20 cellular contexts compared by ENCODE assay signal in genomic region chr13:88153353-88153752, GRCh38.
"Had no signal": no experiment of that assay in that cellular context is flagged by ENCODE, and none has a peak within 500 bp of the region (broad histone marks: within the 10 kb centered on the region; RNA-seq: fewer than 3 reads in every experiment).

No MANE protein-coding gene starts in this region.

- DNase-seq: islet precursor cell; left ventricle myocardium inferior; mesendoderm; naive thymus-derived CD4-positive, alpha-beta T cell; nucleus accumbens; retina; stimulated activated CD4-positive, alpha-beta T cell treated with anti-CD3 and anti-CD28 coated beads, Interleukin-12 subunit alpha, Interleukin-12 subunit beta, amount 100 ng/mL, for 4 hours; stimulated activated CD4-positive, alpha-beta T cell treated with anti-CD3 and anti-CD28 coated beads, Interleukin-15, amount 100 ng/mL, for 24 hours; stimulated activated CD4-positive, alpha-beta T cell treated with anti-CD3 and anti-CD28 coated beads, Interleukin-2, amount 100 ng/mL, for 24 hours; stimulated activated CD4-positive, alpha-beta T cell treated with anti-CD3 and anti-CD28 coated beads, Interleukin-4, amount 100 ng/mL, for 1 hour; stimulated activated naive CD4-positive, alpha-beta T cell; tibial artery; trophoblast cell; upper lobe of right lung had no signal

- H3K9me3 ChIP-seq: pancreas, prostate gland, suprapubic skin, thoracic aorta, tibial artery, upper lobe of right lung had no signal

- H3K36me3 ChIP-seq: left ventricle myocardium inferior, pancreas, prostate gland, suprapubic skin, thoracic aorta, tibial artery, upper lobe of right lung had no signal

- H3K27me3 ChIP-seq: pancreas, suprapubic skin, tibial artery, upper lobe of right lung had no signal

- H3K27ac ChIP-seq: left ventricle myocardium inferior, pancreas, prostate gland, skin epidermis, suprapubic skin, thoracic aorta, tibial artery, upper lobe of right lung had no signal

- H3K4me3 ChIP-seq: left ventricle myocardium inferior, lung, pancreas, prostate gland, skin epidermis, suprapubic skin, thoracic aorta, tibial artery, upper lobe of right lung had no signal

- H3K4me1 ChIP-seq: left ventricle myocardium inferior, pancreas, prostate gland, suprapubic skin, tibial artery, upper lobe of right lung had no signal

- ATAC-seq: naive thymus-derived CD4-positive, alpha-beta T cell; pancreas had no signal
